ENCODE assay signal across 8 cellular contexts in the genomic region with DNA sequence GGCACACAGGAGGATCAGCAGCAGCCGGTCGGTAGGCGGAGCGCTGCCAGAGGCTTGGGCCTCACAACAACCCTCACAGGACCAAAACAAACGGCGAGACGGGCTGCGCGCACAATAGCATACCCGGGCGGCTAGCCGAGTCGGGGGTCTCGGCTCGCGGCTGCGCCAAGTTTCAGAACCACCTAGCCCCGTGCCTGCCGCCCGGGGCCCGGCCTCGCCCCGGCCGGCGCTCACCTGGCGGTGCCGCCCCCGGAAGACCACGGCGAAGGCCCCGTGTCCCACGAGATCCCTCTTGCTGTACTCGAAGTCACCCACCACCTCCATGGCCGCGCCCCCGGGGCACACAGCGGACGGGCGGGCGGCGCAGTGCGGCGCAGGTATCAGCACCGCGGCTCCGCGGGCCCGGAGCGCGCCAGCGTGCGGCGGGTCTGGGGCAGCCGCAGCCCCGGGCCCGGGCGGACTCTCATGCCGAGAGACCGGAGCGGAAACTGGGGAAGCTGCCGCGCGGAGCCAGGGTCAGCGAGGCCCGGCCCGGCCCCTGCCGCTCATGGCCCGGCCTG. TPM values are rescaled to one million over a fixed set of nuclear protein-coding genes. Genes with fewer than 3 reads are reported as not detected.
DNase-seq lines count a peak whose midpoint lies in the region; ATAC-seq lines count a peak whose summit lies in the region.

No MANE protein-coding gene starts in this region.

- peaks cover 14% of the 10 kb centered on the region for H3K4me1 ChIP-seq in mononuclear cell (ENCODE audit: insufficient read depth, low read length)

- no peaks in the 10 kb centered on the region for H3K9me3 ChIP-seq in mononuclear cell (ENCODE audit: low read depth, low read length)

- DNase-seq in GM04504 (ENCODE audit: low read depth): peak; percentile 33
- DNase-seq in NOMO-1 treated with DMSO at 0.1 percent for 48 hours (lab: John Stamatoyannopoulos, UW; ENCODE audit: unreplicated experiment): peak; percentile 52
- peak; percentile 39 for DNase-seq in activated T-cell treated with anti-CD3 and anti-CD28 coated beads for 48 hours (ENCODE audit: low read depth)
- DNase-seq in stimulated activated CD8-positive, alpha-beta memory T cell treated with anti-CD3 and anti-CD28 coated beads, Interleukin-4, amount 100 ng/mL, for 24 hours (ENCODE audit: low read depth): peak; percentile 35
- DNase-seq in NCI-H774 (lab: John Stamatoyannopoulos, UW): no peak

- ATAC-seq in HG02852 (IDR thresholded peaks at IDR 0.05; ENCODE audit: unreplicated experiment): peak; percentile 55
- ATAC-seq in esophagus mucosa: peak; percentile 67

- no peaks in the 10 kb centered on the region for H3K27me3 ChIP-seq in mononuclear cell (ENCODE audit: insufficient read depth, low read length)

- H3K4me3 ChIP-seq in mononuclear cell (ENCODE audit: low read length): peak overlapping the region; percentile 69

RNA-seq across cellular contexts. Expression of a gene that starts 0.6 kb away (rescaled TPM):
- 8.4 TPM for total RNA-seq in esophagus mucosa
- total RNA-seq in mononuclear cell: 9.7 TPM
